Comparison of ENCODE assay signal across 8 cellular contexts in the genomic region with DNA sequence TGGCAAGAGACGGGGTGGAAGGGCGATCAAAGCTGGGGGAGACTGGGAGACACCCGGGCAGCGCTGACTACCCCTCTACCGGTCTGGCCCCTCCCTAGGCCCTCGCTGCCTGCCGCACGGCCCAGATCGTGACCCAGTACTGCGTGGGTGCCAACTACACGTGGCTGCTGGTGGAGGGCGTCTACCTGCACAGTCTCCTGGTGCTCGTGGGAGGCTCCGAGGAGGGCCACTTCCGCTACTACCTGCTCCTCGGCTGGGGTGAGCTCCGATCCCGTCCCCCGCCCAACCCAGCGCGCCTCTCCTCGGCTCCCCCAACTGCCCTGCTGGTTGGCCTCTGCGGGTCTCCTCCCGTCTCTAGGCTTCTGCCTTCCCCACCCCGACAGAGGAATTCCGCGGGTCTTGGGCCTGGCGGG. TPM values are rescaled to one million over a fixed set of nuclear protein-coding genes. Genes with fewer than 3 reads are reported as not detected.
DNase-seq lines count a peak whose midpoint lies in the region; ATAC-seq and TF ChIP-seq lines count a peak whose summit lies in the region.

No MANE protein-coding gene starts in this region.

- H3K9me3 Mint-ChIP-seq in effector memory CD8-positive, alpha-beta T cell = no peaks in the 10 kb centered on the region

- no peak overlapping the region for H3K27ac Mint-ChIP-seq in effector memory CD8-positive, alpha-beta T cell

- no peak overlapping the region for H3K27ac ChIP-seq in osteoblast (ENCODE audit: low read depth, low read length)

- 0 out of 2 replicates have a peak overlapping the region, but pooled peaks have one; percentile 17 for H3K4me3 ChIP-seq in WI38 (ENCODE audit: low read depth, low read length)
- H3K4me3 ChIP-seq in osteoblast (ENCODE audit: insufficient read depth, low read length) = peak overlapping the region; percentile 19

- no peaks in the 10 kb centered on the region for H3K79me2 ChIP-seq in osteoblast (ENCODE audit: insufficient read depth, low read length)

- H3K27me3 Mint-ChIP-seq in effector memory CD8-positive, alpha-beta T cell = peaks cover 0 to 8% of the 10 kb centered on the region in 2 donors

- peak overlapping the region; percentile 53 for H3K4me2 ChIP-seq in osteoblast (ENCODE audit: insufficient read depth, low read length)

- no peaks in the 10 kb centered on the region for H3K36me3 ChIP-seq in osteoblast (ENCODE audit: insufficient read depth, low read length)

- TF ChIP-seq CTCF in GM20000 (IDR thresholded peaks at IDR 0.05; ENCODE audit: extremely low read depth, missing control alignments) (no peak), WI38 (IDR thresholded peaks at IDR 0.05; ENCODE audit: low read depth, low read length) (no peak), osteoblast (IDR thresholded peaks at IDR 0.05; ENCODE audit: extremely low read depth, low read depth, low read length) (no peak)

- DNase-seq in GM20000 (ENCODE audit: low spot score) (peak; percentile 56), osteoblast (ENCODE audit: insufficient read length, low spot score, missing footprints) (peak; percentile 72), NAMALWA (ENCODE audit: low spot score) (no peak), posterior vena cava (ENCODE audit: low spot score) (no peak), NCI-H1092 (lab: John Stamatoyannopoulos, UW) (no peak), cerebellar cortex (ENCODE audit: low spot score) (no peak)
- DNase-seq in effector memory CD8-positive, alpha-beta T cell = peak in 2 of 3 experiments; percentile 25 to 38

- peaks cover 16 to 17% of the 10 kb centered on the region in 2 donors for H3K4me1 Mint-ChIP-seq in effector memory CD8-positive, alpha-beta T cell (ENCODE audit: low read depth in 2 of 2)

- peaks cover 8% of the 10 kb centered on the region for H3K36me3 Mint-ChIP-seq in effector memory CD8-positive, alpha-beta T cell (ENCODE audit: insufficient read depth)

- no peaks in the 10 kb centered on the region for H3K9me3 ChIP-seq in osteoblast (ENCODE audit: low read depth, low read length)

- intact Hi-C loops in posterior vena cava (cut with DNase I) = no loop called here

- peak overlapping the region; percentile 80 to 86 for H3K4me3 Mint-ChIP-seq in effector memory CD8-positive, alpha-beta T cell

- H2AFZ ChIP-seq in osteoblast (ENCODE audit: low read length) = no peak overlapping the region

- peaks cover 15% of the 10 kb centered on the region for H3K27me3 ChIP-seq in osteoblast (ENCODE audit: insufficient read depth, low read length)

- peak; percentile 55 for ATAC-seq in effector memory CD8-positive, alpha-beta T cell (replicated peaks)

- H3K4me1 ChIP-seq in osteoblast (ENCODE audit: insufficient read depth, low read length) = peaks cover 12% of the 10 kb centered on the region

- no peaks in the 10 kb centered on the region for H4K20me1 ChIP-seq in osteoblast (ENCODE audit: insufficient read depth, low read length)

RNA-seq across cellular contexts. Expression of gene GIPR, which starts 8.8 kb away (rescaled TPM):
- total RNA-seq in osteoblast (under 0.01 and 0.88 TPM in 2 replicates), posterior vena cava (under 1 TPM in 1 of 2 donors, not detected in 1; 0.38 TPM)

RNA-seq across cellular contexts. Expression of gene SNRPD2, which starts 14.9 kb away (rescaled TPM):
- total RNA-seq in osteoblast = 139 and 155 TPM in 2 replicates
- 100 to 1,000 TPM; 244 to 250 TPM for total RNA-seq in posterior vena cava

RNA-seq across cellular contexts. Expression of gene QPCTL, which starts 15.6 kb away (rescaled TPM):
- 15.6 and 16.5 TPM in 2 replicates for total RNA-seq in osteoblast
- total RNA-seq in posterior vena cava = 1 to 10 TPM; 3.1 to 4.5 TPM

RNA-seq across cellular contexts. Expression of gene EML2, which starts 37.7 kb away (rescaled TPM):
- total RNA-seq in osteoblast (10.1 and 11.8 TPM in 2 replicates), posterior vena cava (10 to 100 TPM; 20.7 to 26.7 TPM)

RNA-seq across cellular contexts. Expression of gene FBXO46, which starts 53.8 kb away (rescaled TPM):
- total RNA-seq in osteoblast = 8.0 and 9.0 TPM in 2 replicates
- total RNA-seq in posterior vena cava = 10 to 100 TPM; 11.2 to 12.3 TPM

Comparison
In these comparisons a context has a peak if more than half of its experiments do, and no peak if none do; other contexts are left out.
1. DNase-seq: peak in GM20000 (single experiment), effector memory CD8-positive, alpha-beta T cell (2 of 3) and osteoblast (single experiment); none in NAMALWA (single experiment), posterior vena cava (single experiment), NCI-H1092 (single experiment) and cerebellar cortex (single experiment).